In the genomic region with DNA sequence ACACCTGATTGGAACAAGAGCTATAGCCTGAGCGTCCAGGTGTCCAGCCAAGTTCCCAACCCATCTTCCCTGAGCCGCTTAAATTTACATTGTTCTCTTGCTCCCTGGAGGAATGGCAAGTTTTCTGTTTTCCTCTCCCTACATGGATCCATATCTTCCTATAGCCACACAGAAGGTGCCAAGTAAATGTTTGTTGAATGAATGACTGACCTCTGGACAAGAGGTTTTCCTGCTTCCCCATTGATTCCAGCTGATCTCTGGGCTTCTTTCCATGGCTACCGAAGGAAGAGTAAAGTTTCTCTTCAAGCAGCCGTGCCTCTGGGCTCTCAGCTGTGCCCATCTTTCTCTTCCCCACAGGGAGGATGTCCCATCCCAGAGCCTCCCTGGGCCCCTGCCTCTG, we compare ENCODE assay signal across 24 cellular contexts.
A peak's percentile ranks its signal among the peaks of the same experiment; 100 is the strongest.
DNase-seq lines count a peak whose midpoint lies in the region; ATAC-seq and TF ChIP-seq lines count a peak whose summit lies in the region.
"Had no signal": no experiment of that assay in that cellular context is flagged by ENCODE, and none has a peak within 500 bp of the region (broad histone marks: within the 10 kb centered on the region; RNA-seq: fewer than 3 reads in every experiment).

No MANE protein-coding gene starts in this region.

- no peaks in the 10 kb centered on the region for H3K27me3 Mint-ChIP-seq in activated naive CD8-positive, alpha-beta T cell treated with anti-CD3 and anti-CD28 coated beads, Interleukin-2, amount 10 ng/mL, durations not matched to agents 7 days and 5 days
- no peaks in the 10 kb centered on the region for H3K27me3 Mint-ChIP-seq in activated naive CD8-positive, alpha-beta T cell treated with anti-CD3 and anti-CD28 coated beads, Interleukin-2, amount 50 U/mL, for 24 hours
- H3K27me3 Mint-ChIP-seq in activated T-helper 2 cell treated with anti-CD3 and anti-CD28 coated beads, Interferon-gamma antibody, Interleukin-2, Interleukin-4, amounts not matched to agents 10 μg/mL and 5 μg/mL and 100 μg/mL, durations not matched to agents 14 hours and 24 hours and 36 hours (ENCODE audit: low read depth), result no peaks in the 10 kb centered on the region
- peaks cover 8 to 14% of the 10 kb centered on the region in 2 donors for H3K27me3 Mint-ChIP-seq in natural killer cell (ENCODE audit: low read depth in 2 of 2)

- no peak for ATAC-seq in activated naive CD8-positive, alpha-beta T cell treated with anti-CD3 and anti-CD28 coated beads, Interleukin-2, amount 10 ng/mL, durations not matched to agents 7 days and 5 days (ENCODE audit: low read depth)
- ATAC-seq in activated naive CD8-positive, alpha-beta T cell treated with anti-CD3 and anti-CD28 coated beads, Interleukin-2, amount 50 U/mL, for 24 hours, result no peak
- ATAC-seq in natural killer cell, result no peak
- ATAC-seq in HG03342 (IDR thresholded peaks at IDR 0.05; ENCODE audit: unreplicated experiment), result no peak
- ATAC-seq: activated CD8-positive, alpha-beta T cell treated with anti-CD3 and anti-CD28 coated beads, Interleukin-2, amount 10 ng/mL, durations not matched to agents 7 days and 5 days; left lobe of liver; naive thymus-derived CD8-positive, alpha-beta T cell; pancreas had no signal

- no peak for TF ChIP-seq EP300 in transverse colon (IDR thresholded peaks at IDR 0.05; ENCODE audit: low read depth)

- no peak for TF ChIP-seq CTCF in natural killer cell (IDR thresholded peaks at IDR 0.05)
- TF ChIP-seq CTCF in transverse colon (IDR thresholded peaks at IDR 0.05), result no peak
- no peak for TF ChIP-seq CTCF in RWPE1 (conservative IDR thresholded peaks at IDR 0.05; ENCODE audit: low read depth)

- H3K4me3 Mint-ChIP-seq in activated naive CD8-positive, alpha-beta T cell treated with anti-CD3 and anti-CD28 coated beads, Interleukin-2, amount 10 ng/mL, durations not matched to agents 7 days and 5 days, result no peak overlapping the region
- H3K4me3 Mint-ChIP-seq in activated naive CD8-positive, alpha-beta T cell treated with anti-CD3 and anti-CD28 coated beads, Interleukin-2, amount 50 U/mL, for 24 hours, result no peak overlapping the region
- H3K4me3 Mint-ChIP-seq in activated T-helper 2 cell treated with anti-CD3 and anti-CD28 coated beads, Interferon-gamma antibody, Interleukin-2, Interleukin-4, amounts not matched to agents 10 μg/mL and 5 μg/mL and 100 μg/mL, durations not matched to agents 14 hours and 24 hours and 36 hours (ENCODE audit: low read depth), result no peak overlapping the region
- no peak overlapping the region for H3K4me3 Mint-ChIP-seq in natural killer cell
- H3K4me3 Mint-ChIP-seq: activated B cell treated with CpG ODN at 0.5 μM for 24 hours; activated CD8-positive, alpha-beta T cell treated with anti-CD3 and anti-CD28 coated beads, Interleukin-2, amount 10 ng/mL, durations not matched to agents 7 days and 5 days; H9; naive thymus-derived CD8-positive, alpha-beta T cell had no signal

- CTCF ChIA-PET in RWPE1 (lab: Yijun Ruan, JAX), result interaction anchor here (0.6 kb wide), 1 partner anchor 1447 kb away, joined by 3 read pairs; no protein-coding TSS in a partner anchor

- no peaks in the 10 kb centered on the region for H3K27me3 ChIP-seq in transverse colon
- H3K27me3 ChIP-seq: BE2C, pancreas, Peyer's patch had no signal

- peaks cover 30 to 57% (median 51%) of the 10 kb centered on the region in 4 donors for H3K4me1 ChIP-seq in transverse colon
- H3K4me1 ChIP-seq: BE2C had no signal

- no peak for DNase-seq in activated naive CD8-positive, alpha-beta T cell treated with anti-CD3 and anti-CD28 coated beads, Interleukin-2, amount 10 ng/mL, durations not matched to agents 7 days and 5 days
- DNase-seq in activated naive CD8-positive, alpha-beta T cell treated with anti-CD3 and anti-CD28 coated beads, Interleukin-2, amount 50 U/mL, for 24 hours, result no peak
- DNase-seq in activated T-helper 2 cell treated with anti-CD3 and anti-CD28 coated beads, Interferon-gamma antibody, Interleukin-2, Interleukin-4, amounts not matched to agents 10 μg/mL and 5 μg/mL and 100 μg/mL, durations not matched to agents 14 hours and 24 hours and 36 hours (ENCODE audit: low spot score), result no peak
- no peak for DNase-seq in natural killer cell
- DNase-seq in transverse colon, result no peak
- no peak for DNase-seq in RWPE1 (ENCODE audit: low spot score)
- no peak for DNase-seq in NCI-H524 (lab: John Stamatoyannopoulos, UW)
- DNase-seq: activated B cell treated with CpG ODN at 0.5 μM for 24 hours; activated CD8-positive, alpha-beta T cell treated with anti-CD3 and anti-CD28 coated beads, Interleukin-2, amount 10 ng/mL, durations not matched to agents 7 days and 5 days; activated naive CD4-positive, alpha-beta T cell; activated T-cell treated with anti-CD3 and anti-CD28 coated beads, Interleukin-2, amount 50 U/mL, for 1 hour; amygdala; BE2C; central memory CD4-positive, alpha-beta T cell; H9; naive thymus-derived CD8-positive, alpha-beta T cell; NCI-H1436; NCI-H510A treated with DMSO at 0.1 percent for 48 hours; pancreas; Peyer's patch; T-helper 9 cell had no signal

- peak overlapping the region; percentile 79 for H3K27ac Mint-ChIP-seq in activated naive CD8-positive, alpha-beta T cell treated with anti-CD3 and anti-CD28 coated beads, Interleukin-2, amount 10 ng/mL, durations not matched to agents 7 days and 5 days
- no peak overlapping the region for H3K27ac Mint-ChIP-seq in activated naive CD8-positive, alpha-beta T cell treated with anti-CD3 and anti-CD28 coated beads, Interleukin-2, amount 50 U/mL, for 24 hours
- H3K27ac Mint-ChIP-seq in activated T-helper 2 cell treated with anti-CD3 and anti-CD28 coated beads, Interferon-gamma antibody, Interleukin-2, Interleukin-4, amounts not matched to agents 10 μg/mL and 5 μg/mL and 100 μg/mL, durations not matched to agents 14 hours and 24 hours and 36 hours, result peak overlapping the region; percentile 9
- peak overlapping the region; percentile 73 to 90 for H3K27ac Mint-ChIP-seq in natural killer cell
- H3K27ac Mint-ChIP-seq: activated B cell treated with CpG ODN at 0.5 μM for 24 hours; activated CD8-positive, alpha-beta T cell treated with anti-CD3 and anti-CD28 coated beads, Interleukin-2, amount 10 ng/mL, durations not matched to agents 7 days and 5 days had no signal

- H3K9me3 Mint-ChIP-seq in activated naive CD8-positive, alpha-beta T cell treated with anti-CD3 and anti-CD28 coated beads, Interleukin-2, amount 10 ng/mL, durations not matched to agents 7 days and 5 days, result no peaks in the 10 kb centered on the region
- H3K9me3 Mint-ChIP-seq in activated naive CD8-positive, alpha-beta T cell treated with anti-CD3 and anti-CD28 coated beads, Interleukin-2, amount 50 U/mL, for 24 hours, result no peaks in the 10 kb centered on the region
- H3K9me3 Mint-ChIP-seq in activated T-helper 2 cell treated with anti-CD3 and anti-CD28 coated beads, Interferon-gamma antibody, Interleukin-2, Interleukin-4, amounts not matched to agents 10 μg/mL and 5 μg/mL and 100 μg/mL, durations not matched to agents 14 hours and 24 hours and 36 hours, result no peaks in the 10 kb centered on the region
- no peaks in the 10 kb centered on the region for H3K9me3 Mint-ChIP-seq in natural killer cell
- H3K9me3 Mint-ChIP-seq: activated B cell treated with CpG ODN at 0.5 μM for 24 hours; H9; naive thymus-derived CD8-positive, alpha-beta T cell had no signal

- 80 to 85% methylated on average over 2 to 4 of the region's 4 CpGs for WGBS in transverse colon (ENCODE audit: low coverage in 1 of 2), 2 donors

- no peak overlapping the region for H3K4me3 ChIP-seq in transverse colon
- H3K4me3 ChIP-seq: pancreas, Peyer's patch, SK-N-MC had no signal

- in situ Hi-C loops in transverse colon (cut with MboI; ENCODE audit: low pct_ligation_motif_present in 1 of 4, low pct_unique_long_range_greater_than_20kb in 1 of 4, low sequenced_read_pairs in 3 of 4), result no loop called here

- H3K27ac ChIP-seq in transverse colon (peak overlapping the region in 3 of 4 donors; percentile 74 to 78 (median 76)), RWPE1 (no peak overlapping the region; the same call in 1 of the 2 replicates)
- H3K27ac ChIP-seq: Peyer's patch, SK-N-MC had no signal

- intact Hi-C loops in activated T-helper 2 cell treated with anti-CD3 and anti-CD28 coated beads, Interferon-gamma antibody, Interleukin-2, Interleukin-4, amounts not matched to agents 10 μg/mL and 5 μg/mL and 100 μg/mL, durations not matched to agents 14 hours and 24 hours and 36 hours (cut with micrococcal nuclease), result no loop called here
- intact Hi-C loops in natural killer cell (cut with micrococcal nuclease), result loop anchor here (5.0 kb wide), 2 partner anchors 131 to 1059 kb away; partner anchors contain the start of gene BMAL1
- intact Hi-C loops in transverse colon (cut with DNase I; ENCODE audit: low total_unique reads), result no loop called here

- H3K36me3 Mint-ChIP-seq in activated naive CD8-positive, alpha-beta T cell treated with anti-CD3 and anti-CD28 coated beads, Interleukin-2, amount 10 ng/mL, durations not matched to agents 7 days and 5 days, result peaks cover 48% of the 10 kb centered on the region
- H3K36me3 Mint-ChIP-seq in activated naive CD8-positive, alpha-beta T cell treated with anti-CD3 and anti-CD28 coated beads, Interleukin-2, amount 50 U/mL, for 24 hours (ENCODE audit: low read depth), result peaks cover 72% of the 10 kb centered on the region
- peaks cover 99% of the 10 kb centered on the region for H3K36me3 Mint-ChIP-seq in activated T-helper 2 cell treated with anti-CD3 and anti-CD28 coated beads, Interferon-gamma antibody, Interleukin-2, Interleukin-4, amounts not matched to agents 10 μg/mL and 5 μg/mL and 100 μg/mL, durations not matched to agents 14 hours and 24 hours and 36 hours (ENCODE audit: low read depth)
- H3K36me3 Mint-ChIP-seq in natural killer cell, result peaks cover 14% of the 10 kb centered on the region

- POLR2A ChIA-PET in activated naive CD8-positive, alpha-beta T cell treated with anti-CD3 and anti-CD28 coated beads, Interleukin-2, amount 10 ng/mL, durations not matched to agents 7 days and 5 days (lab: Charles Lee), result no interaction called here
- POLR2A ChIA-PET in RWPE1 (lab: Yijun Ruan, JAX; ENCODE audit: low non-redundant PET), result no interaction called here

- no peak for TF ChIP-seq POLR2A in transverse colon (IDR thresholded peaks at IDR 0.05)

- peaks cover 19% of the 10 kb centered on the region for H3K4me1 Mint-ChIP-seq in activated naive CD8-positive, alpha-beta T cell treated with anti-CD3 and anti-CD28 coated beads, Interleukin-2, amount 10 ng/mL, durations not matched to agents 7 days and 5 days
- peaks cover 68% of the 10 kb centered on the region for H3K4me1 Mint-ChIP-seq in activated naive CD8-positive, alpha-beta T cell treated with anti-CD3 and anti-CD28 coated beads, Interleukin-2, amount 50 U/mL, for 24 hours
- peaks cover 48% of the 10 kb centered on the region for H3K4me1 Mint-ChIP-seq in activated T-helper 2 cell treated with anti-CD3 and anti-CD28 coated beads, Interferon-gamma antibody, Interleukin-2, Interleukin-4, amounts not matched to agents 10 μg/mL and 5 μg/mL and 100 μg/mL, durations not matched to agents 14 hours and 24 hours and 36 hours (ENCODE audit: low read depth)
- H3K4me1 Mint-ChIP-seq in natural killer cell, result peaks cover 55 to 61% of the 10 kb centered on the region in 2 donors

- H3K36me3 ChIP-seq in transverse colon, result peaks cover 0 to 10% (median under 1%) of the 10 kb centered on the region in 4 donors
- H3K36me3 ChIP-seq: BE2C, pancreas had no signal

- H3K9me3 ChIP-seq in transverse colon, result no peaks in the 10 kb centered on the region
- H3K9me3 ChIP-seq: BE2C, pancreas, Peyer's patch had no signal
